8 cellular contexts compared by ENCODE assay signal in the genomic region with DNA sequence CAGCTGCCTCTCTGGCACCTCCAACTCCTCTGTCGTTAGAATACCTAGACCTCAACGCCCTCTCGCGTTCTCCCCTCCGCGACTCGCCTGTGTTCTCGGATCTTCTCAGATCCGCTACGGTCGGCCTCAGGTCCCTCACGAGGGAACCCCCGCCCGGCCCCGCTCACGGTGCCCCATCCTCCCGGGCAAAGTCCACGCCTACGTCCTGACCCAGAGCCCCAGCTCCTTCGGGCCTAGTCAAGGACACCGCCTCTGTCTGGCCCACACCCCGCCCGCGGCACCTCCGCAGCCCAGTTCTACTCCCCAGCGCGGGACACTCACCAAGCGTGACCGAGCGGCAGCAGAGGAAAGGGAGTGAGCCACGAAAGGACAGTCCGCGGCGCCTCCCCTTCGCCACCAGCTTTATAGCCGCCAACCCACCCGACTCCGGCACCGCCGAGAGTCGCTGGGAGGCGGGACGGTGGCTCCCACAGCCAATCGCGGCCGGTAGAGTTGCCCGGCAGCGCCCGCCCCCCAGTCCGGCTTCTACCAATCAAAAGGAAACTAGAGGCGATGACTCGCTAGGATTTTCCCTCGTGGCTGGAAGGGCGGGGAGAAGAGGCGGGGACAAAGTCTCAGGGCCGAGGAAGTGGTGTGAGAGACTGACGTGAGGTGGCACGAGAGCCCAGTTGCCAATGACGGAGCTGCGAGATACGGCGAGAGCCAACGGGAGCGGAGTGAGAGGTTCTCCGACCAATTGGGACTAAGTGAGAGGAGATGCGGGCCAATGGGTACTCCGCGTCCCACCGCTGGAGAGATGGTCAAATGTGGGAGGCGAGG. TPM values are rescaled to one million over a fixed set of nuclear protein-coding genes. Genes with fewer than 3 reads are reported as not detected.
DNase-seq lines count a peak whose midpoint lies in the region; ATAC-seq, FAIRE-seq and TF ChIP-seq lines count a peak whose summit lies in the region.

A gene (minus strand): TSS at position 378 of the 819 bp plus-strand sequence. CDS start 14,447 bp downstream, outside the sequence.

- H3K36me3 Mint-ChIP-seq in WTC11 = peaks cover 10% of the 10 kb centered on the region

- H3K27me3 ChIP-seq in AG04450 (ENCODE audit: control insufficient read depth, insufficient read depth, low read length) (peaks cover 3% of the 10 kb centered on the region), small intestine (ENCODE audit: control insufficient read depth in 2 of 2, insufficient read depth in 2 of 2, low read length in 2 of 2) (no peaks in the 10 kb centered on the region)

- peaks cover 0 to 3% of the 10 kb centered on the region in 2 donors for H3K36me3 ChIP-seq in small intestine (ENCODE audit: control insufficient read depth in 2 of 2, insufficient read depth in 2 of 2, low read length in 2 of 2)

- DNase-seq in AG04450 (ENCODE audit: low read depth, low spot score) (peak; percentile 99), NCI-H226 (peak; percentile 100), WTC11 (ENCODE audit: low spot score) (peak; percentile 98), cardiac fibroblast (ENCODE audit: low read depth in 2 of 2) (peak; percentile 100), iPS-NIHi11 (ENCODE audit: low spot score) (peak; percentile 97), small intestine (peak; percentile 100)

- POLR2A ChIA-PET in AG04450 (lab: Yijun Ruan, JAX) (interaction anchor here (0.7 to 2.3 kb wide), 9 partner anchors 13 to 362 kb away, joined by 3 to 17 read pairs (median 4); a partner anchor contains a TSS), WTC11 (lab: Charles Lee) (interaction anchor here (0.6 to 2.1 kb wide), 6 partner anchors 14 to 202 kb away, joined by 3 to 15 read pairs (median 5); a partner anchor contains a TSS)

- H3K9me3 ChIP-seq in AG04450 (ENCODE audit: control insufficient read depth, insufficient read depth, low read length) (peaks cover 3% of the 10 kb centered on the region; the same call in 1 of the 2 replicates), small intestine (ENCODE audit: control insufficient read depth, low read depth) (no peaks in the 10 kb centered on the region)

- WGBS in small intestine, 3 donors = 0 to 1% (median 0%) methylated on average over 69 to 70 of the region's 70 CpGs

- H3K4me3 ChIP-seq in AG04450 (ENCODE audit: low read depth, low read length) (peak within 1 kb of the TSS; percentile 98), cardiac fibroblast (replicated peaks in 1 of 2; ENCODE audit: low read depth in 2 of 2, low read length in 2 of 2) (peak within 1 kb of the TSS; percentile 94 to 97), small intestine (ENCODE audit: low read depth in 1 of 2, low read length in 2 of 2) (peak within 1 kb of the TSS; percentile 77 to 78)

- ATAC-seq in GM18909 (IDR thresholded peaks at IDR 0.05; ENCODE audit: poor library complexity, unreplicated experiment) (peak; percentile 94), HG03175 (IDR thresholded peaks at IDR 0.05; ENCODE audit: unreplicated experiment) (peak; percentile 94), WTC11 (peak; percentile 97)

- CTCF ChIA-PET in AG04450 (lab: Charles Lee) = interaction anchor here (0.7 to 2.4 kb wide), 4 partner anchors 207 to 641 kb away, joined by 3 to 10 read pairs (median 4); no protein-coding TSS in a partner anchor
- CTCF ChIA-PET in WTC11 (lab: Charles Lee) = interaction anchor here (0.6 to 3.0 kb wide), 12 partner anchors 10 to 1503 kb away, joined by 3 to 31 read pairs (median 4); a partner anchor contains a TSS

- FAIRE-seq in small intestine (lab: Jason Lieb, UNC) = peak; percentile 44

- peaks cover 52% of the 10 kb centered on the region for H3K4me1 Mint-ChIP-seq in WTC11

- H3K9me3 Mint-ChIP-seq in WTC11 = peaks cover 16% of the 10 kb centered on the region

- H3K4me3 Mint-ChIP-seq in WTC11 = peak within 1 kb of the TSS; percentile 94

- peak; percentile 8; the same call in 1 of the 2 replicates for TF ChIP-seq CTCF in AG04450 (IDR thresholded peaks at IDR 0.05; ENCODE audit: low read depth, low read length)
- TF ChIP-seq CTCF in WTC11 (IDR thresholded peaks at IDR 0.05) = no peak
- TF ChIP-seq CTCF in cardiac fibroblast (IDR thresholded peaks at IDR 0.05; ENCODE audit: low read depth, low read length) = peak; percentile 5

- peaks cover 3% of the 10 kb centered on the region; the same call in 1 of the 2 replicates for H3K27me3 Mint-ChIP-seq in WTC11 (ENCODE audit: low read depth)

- peak within 1 kb of the TSS; percentile 99 for H3K27ac Mint-ChIP-seq in WTC11

- H3K4me1 ChIP-seq in small intestine (ENCODE audit: control insufficient read depth in 2 of 2, insufficient read depth in 1 of 2, low read depth in 1 of 2, low read length in 1 of 2) = peaks cover 14% of the 10 kb centered on the region in 2 donors

- peak within 1 kb of the TSS; percentile 91 for H3K27ac ChIP-seq in AG04450 (ENCODE audit: low read depth, low read length)
- H3K27ac ChIP-seq in small intestine (ENCODE audit: low read depth in 1 of 2, low read length in 1 of 2) = peak within 1 kb of the TSS; percentile 95 to 98

TF ChIP-seq in WTC11, 78 proteins besides CTCF, POLR2A, EP300 and RAD21 (continues in another document):
- TF ChIP-seq ZNF317 (CRISPR knock-in tag; IDR thresholded peaks at IDR 0.05; ENCODE audit: borderline replicate concordance, low read depth) (no peak), ZNF121 (CRISPR knock-in tag; IDR thresholded peaks at IDR 0.05) (no peak), ETV6 (CRISPR knock-in tag; IDR thresholded peaks at IDR 0.05) (peak; percentile 85), FOXK1 (CRISPR knock-in tag; IDR thresholded peaks at IDR 0.05) (peak; percentile 49; the same call in 1 of the 2 replicates), JUN (CRISPR knock-in tag; IDR thresholded peaks at IDR 0.05) (no peak), SOX15 (CRISPR knock-in tag; IDR thresholded peaks at IDR 0.05) (no peak), CREM (CRISPR knock-in tag; IDR thresholded peaks at IDR 0.05) (peak; percentile 72; the same call in 1 of the 2 replicates)
- TF ChIP-seq, protein P1, sequence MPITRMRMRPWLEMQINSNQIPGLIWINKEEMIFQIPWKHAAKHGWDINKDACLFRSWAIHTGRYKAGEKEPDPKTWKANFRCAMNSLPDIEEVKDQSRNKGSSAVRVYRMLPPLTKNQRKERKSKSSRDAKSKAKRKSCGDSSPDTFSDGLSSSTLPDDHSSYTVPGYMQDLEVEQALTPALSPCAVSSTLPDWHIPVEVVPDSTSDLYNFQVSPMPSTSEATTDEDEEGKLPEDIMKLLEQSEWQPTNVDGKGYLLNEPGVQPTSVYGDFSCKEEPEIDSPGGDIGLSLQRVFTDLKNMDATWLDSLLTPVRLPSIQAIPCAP (CRISPR knock-in tag; IDR thresholded peaks at IDR 0.05) = 0 out of 2 replicates have a peak, but pooled peaks have one; percentile 45
- TF ChIP-seq, protein P2, sequence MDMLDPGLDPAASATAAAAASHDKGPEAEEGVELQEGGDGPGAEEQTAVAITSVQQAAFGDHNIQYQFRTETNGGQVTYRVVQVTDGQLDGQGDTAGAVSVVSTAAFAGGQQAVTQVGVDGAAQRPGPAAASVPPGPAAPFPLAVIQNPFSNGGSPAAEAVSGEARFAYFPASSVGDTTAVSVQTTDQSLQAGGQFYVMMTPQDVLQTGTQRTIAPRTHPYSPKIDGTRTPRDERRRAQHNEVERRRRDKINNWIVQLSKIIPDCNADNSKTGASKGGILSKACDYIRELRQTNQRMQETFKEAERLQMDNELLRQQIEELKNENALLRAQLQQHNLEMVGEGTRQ (CRISPR knock-in tag; IDR thresholded peaks at IDR 0.05) = peak; percentile 32; the same call in 1 of the 2 replicates
- TF ChIP-seq, protein P3, sequence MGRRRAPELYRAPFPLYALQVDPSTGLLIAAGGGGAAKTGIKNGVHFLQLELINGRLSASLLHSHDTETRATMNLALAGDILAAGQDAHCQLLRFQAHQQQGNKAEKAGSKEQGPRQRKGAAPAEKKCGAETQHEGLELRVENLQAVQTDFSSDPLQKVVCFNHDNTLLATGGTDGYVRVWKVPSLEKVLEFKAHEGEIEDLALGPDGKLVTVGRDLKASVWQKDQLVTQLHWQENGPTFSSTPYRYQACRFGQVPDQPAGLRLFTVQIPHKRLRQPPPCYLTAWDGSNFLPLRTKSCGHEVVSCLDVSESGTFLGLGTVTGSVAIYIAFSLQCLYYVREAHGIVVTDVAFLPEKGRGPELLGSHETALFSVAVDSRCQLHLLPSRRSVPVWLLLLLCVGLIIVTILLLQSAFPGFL (CRISPR knock-in tag; IDR thresholded peaks at IDR 0.05; ENCODE audit: borderline replicate concordance) = 0 out of 2 replicates have a peak, but pooled peaks have one; percentile 22
- TF ChIP-seq, protein P4, sequence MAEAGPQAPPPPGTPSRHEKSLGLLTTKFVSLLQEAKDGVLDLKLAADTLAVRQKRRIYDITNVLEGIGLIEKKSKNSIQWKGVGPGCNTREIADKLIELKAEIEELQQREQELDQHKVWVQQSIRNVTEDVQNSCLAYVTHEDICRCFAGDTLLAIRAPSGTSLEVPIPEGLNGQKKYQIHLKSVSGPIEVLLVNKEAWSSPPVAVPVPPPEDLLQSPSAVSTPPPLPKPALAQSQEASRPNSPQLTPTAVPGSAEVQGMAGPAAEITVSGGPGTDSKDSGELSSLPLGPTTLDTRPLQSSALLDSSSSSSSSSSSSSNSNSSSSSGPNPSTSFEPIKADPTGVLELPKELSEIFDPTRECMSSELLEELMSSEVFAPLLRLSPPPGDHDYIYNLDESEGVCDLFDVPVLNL (CRISPR knock-in tag; IDR thresholded peaks at IDR 0.05; ENCODE audit: borderline replicate concordance, low read depth) = no peak
- TF ChIP-seq, protein P5, sequence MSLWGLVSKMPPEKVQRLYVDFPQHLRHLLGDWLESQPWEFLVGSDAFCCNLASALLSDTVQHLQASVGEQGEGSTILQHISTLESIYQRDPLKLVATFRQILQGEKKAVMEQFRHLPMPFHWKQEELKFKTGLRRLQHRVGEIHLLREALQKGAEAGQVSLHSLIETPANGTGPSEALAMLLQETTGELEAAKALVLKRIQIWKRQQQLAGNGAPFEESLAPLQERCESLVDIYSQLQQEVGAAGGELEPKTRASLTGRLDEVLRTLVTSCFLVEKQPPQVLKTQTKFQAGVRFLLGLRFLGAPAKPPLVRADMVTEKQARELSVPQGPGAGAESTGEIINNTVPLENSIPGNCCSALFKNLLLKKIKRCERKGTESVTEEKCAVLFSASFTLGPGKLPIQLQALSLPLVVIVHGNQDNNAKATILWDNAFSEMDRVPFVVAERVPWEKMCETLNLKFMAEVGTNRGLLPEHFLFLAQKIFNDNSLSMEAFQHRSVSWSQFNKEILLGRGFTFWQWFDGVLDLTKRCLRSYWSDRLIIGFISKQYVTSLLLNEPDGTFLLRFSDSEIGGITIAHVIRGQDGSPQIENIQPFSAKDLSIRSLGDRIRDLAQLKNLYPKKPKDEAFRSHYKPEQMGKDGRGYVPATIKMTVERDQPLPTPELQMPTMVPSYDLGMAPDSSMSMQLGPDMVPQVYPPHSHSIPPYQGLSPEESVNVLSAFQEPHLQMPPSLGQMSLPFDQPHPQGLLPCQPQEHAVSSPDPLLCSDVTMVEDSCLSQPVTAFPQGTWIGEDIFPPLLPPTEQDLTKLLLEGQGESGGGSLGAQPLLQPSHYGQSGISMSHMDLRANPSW (CRISPR knock-in tag; conservative IDR thresholded peaks at IDR 0.05; ENCODE audit: low read depth) = no peak

RNA-seq across cellular contexts. Expression of the gene that starts here (rescaled TPM):
- polyA plus RNA-seq in AG04450 (2011; rRNA removed) = 26.5 and 31.1 TPM in 2 replicates
- polyA minus RNA-seq in AG04450 (2011; rRNA and poly(A)+ RNA removed) = 23.9 and 24.7 TPM in 2 replicates
- 176 to 199 TPM (median 178 TPM) in 3 replicates for total RNA-seq in WTC11 (2021)
- polyA plus RNA-seq in small intestine = 10 to 100 TPM; 46.7 to 84.5 (median 58.6) TPM

Comparison
In these comparisons a context has a peak if more than half of its experiments do, and no peak if none do; other contexts are left out.
1. Peak in every context shown above with its lines: DNase-seq, ATAC-seq, H3K4me3 ChIP-seq and H3K27ac ChIP-seq.